Comparison of ENCODE assay signal across 14 cellular contexts in genomic region chr5:159849437-159850191, GRCh38.
DNase-seq lines count a peak whose midpoint lies in the region; ATAC-seq, FAIRE-seq and TF ChIP-seq lines count a peak whose summit lies in the region.
"Had no signal": no experiment of that assay in that cellular context is flagged by ENCODE, and none has a peak within 500 bp of the region (broad histone marks: within the 10 kb centered on the region; RNA-seq: fewer than 3 reads in every experiment).

No MANE protein-coding gene starts in this region.

- no peak overlapping the region for H2BK5ac ChIP-seq in H9 (ENCODE audit: insufficient read length, low read length)

- TF ChIP-seq EP300 in A549 (IDR thresholded peaks at IDR 0.05): no peak

- H4K91ac ChIP-seq in H9 (ENCODE audit: insufficient read length, low read depth, low read length): no peak overlapping the region

- H2BK15ac ChIP-seq in H9 (ENCODE audit: low read depth, low read length): no peak overlapping the region

- no peak overlapping the region for H3K56ac ChIP-seq in H9 (ENCODE audit: insufficient read length, low read depth, low read length)

- H3K4me2 ChIP-seq in A549: peak overlapping the region; percentile 32; the same call in 2 of the 3 replicates
- H3K4me2 ChIP-seq in H9 (ENCODE audit: insufficient read depth, insufficient read length, low read length): no peak overlapping the region

- H3K27ac ChIP-seq in A549 (peak overlapping the region; percentile 37 to 44; a peak in 5 of 6 replicates), H9 (ENCODE audit: insufficient read length, low read depth, low read length) (no peak overlapping the region)

- no peak overlapping the region for H2AK5ac ChIP-seq in H9 (ENCODE audit: insufficient read length, low read length)

- H2BK120ac ChIP-seq in H9 (ENCODE audit: low read depth, low read length, poor library complexity, severe bottlenecking): no peak overlapping the region

- peaks cover 6 to 8% of the 10 kb centered on the region in 2 experiments; a peak in 2 of 5 replicates for H3K9me3 Mint-ChIP-seq in H9
- H3K9me3 Mint-ChIP-seq: activated naive CD4-positive, alpha-beta T cell treated with anti-CD3 and anti-CD28 coated beads, Interleukin-2, amount 50 U/mL, for 72 hours had no signal

- H3K27me3 ChIP-seq in H9 (ENCODE audit: insufficient read depth, low read length): no peaks in the 10 kb centered on the region

- H3K18ac ChIP-seq in H9 (ENCODE audit: insufficient read length, low read depth, low read length): no peak overlapping the region

- H3K9me3 ChIP-seq in A549: no peaks in the 10 kb centered on the region
- no peaks in the 10 kb centered on the region for H3K9me3 ChIP-seq in H9 (ENCODE audit: control insufficient read depth, low read depth, low read length)

- H3K4me3 ChIP-seq in A549: no peak overlapping the region

- no peak for TF ChIP-seq RAD21 in A549 (conservative IDR thresholded peaks at IDR 0.05 in 1 of 2, IDR thresholded peaks at IDR 0.05 in 1 of 2)

- no peak overlapping the region for H3K4me3 Mint-ChIP-seq in H9
- H3K4me3 Mint-ChIP-seq: immature natural killer cell; naive thymus-derived CD8-positive, alpha-beta T cell; T-helper 17 cell had no signal

- POLR2A ChIA-PET in A549 (lab: Yijun Ruan, JAX): no interaction called here

- H4K20me1 ChIP-seq in H9 (ENCODE audit: control insufficient read depth, insufficient read depth, insufficient read length): no peaks in the 10 kb centered on the region

- H3K79me1 ChIP-seq in H9 (ENCODE audit: insufficient read depth, low read depth, low read length, poor library complexity, severe bottlenecking): no peaks in the 10 kb centered on the region

- no peak overlapping the region for H3K14ac ChIP-seq in H9 (ENCODE audit: insufficient read depth, low read length)

- no peak for TF ChIP-seq CTCF in A549 (IDR thresholded peaks at IDR 0.05)
- TF ChIP-seq CTCF in H9 (conservative IDR thresholded peaks at IDR 0.05): no peak

- peaks cover 16% of the 10 kb centered on the region for H3K4me1 ChIP-seq in A549
- no peaks in the 10 kb centered on the region for H3K4me1 ChIP-seq in H9 (ENCODE audit: insufficient read depth, low read length)

- H3K23ac ChIP-seq in H9 (ENCODE audit: insufficient read length, low read depth, low read length): no peak overlapping the region

- no peak overlapping the region for H2BK12ac ChIP-seq in H9 (ENCODE audit: insufficient read length, low read depth, low read length)

- FAIRE-seq in A549 (lab: Jason Lieb, UNC): no peak
- peak; percentile 80 for FAIRE-seq in H54 (lab: Jason Lieb, UNC)

- H3K27ac Mint-ChIP-seq in H9: peak overlapping the region in 1 of 3 experiments; percentile 4; a peak in 1 of 7 replicates
- H3K27ac Mint-ChIP-seq: activated naive CD4-positive, alpha-beta T cell treated with anti-CD3 and anti-CD28 coated beads, Interleukin-2, amount 50 U/mL, for 72 hours; immature natural killer cell; naive thymus-derived CD8-positive, alpha-beta T cell; T-helper 17 cell had no signal

- H3K4ac ChIP-seq in H9 (ENCODE audit: low read depth, low read length): no peak overlapping the region

- H3K27me3 Mint-ChIP-seq in H9 (ENCODE audit: low read depth): peaks cover 3% of the 10 kb centered on the region

- no peak overlapping the region for H3T11ph ChIP-seq in H9 (ENCODE audit: low read length)

- no peak overlapping the region for H3K9ac ChIP-seq in H9 (ENCODE audit: extremely low read depth, insufficient read length, low read length)

- H3K36me3 Mint-ChIP-seq in H9 (ENCODE audit: insufficient read depth in 1 of 3, low read depth in 3 of 3): no peaks in the 10 kb centered on the region
- H3K36me3 Mint-ChIP-seq: activated naive CD4-positive, alpha-beta T cell treated with anti-CD3 and anti-CD28 coated beads, Interleukin-2, amount 50 U/mL, for 72 hours; immature natural killer cell; naive thymus-derived CD8-positive, alpha-beta T cell had no signal

- H2AFZ ChIP-seq in H9 (ENCODE audit: low read length): no peak overlapping the region

- no peak overlapping the region for H4K5ac ChIP-seq in H9 (ENCODE audit: insufficient read length, low read depth, low read length)

- no peaks in the 10 kb centered on the region for H3K79me2 ChIP-seq in H9 (ENCODE audit: insufficient read depth, low read length)

- H3K23me2 ChIP-seq in H9 (ENCODE audit: insufficient read length, low read depth, low read length, poor library complexity, severe bottlenecking): no peaks in the 10 kb centered on the region

- H2BK20ac ChIP-seq in H9 (ENCODE audit: low read depth, low read length, poor library complexity, severe bottlenecking): no peak overlapping the region

- TF ChIP-seq POLR2A in A549 (IDR thresholded peaks at IDR 0.05; ENCODE audit: low read length) (no peak), H54 (IDR thresholded peaks at IDR 0.05; ENCODE audit: low read depth, low read length) (no peak)

- ATAC-seq in A549 (peak; percentile 45 to 70; a peak in 4 of 6 replicates), HG02763 (IDR thresholded peaks at IDR 0.05; ENCODE audit: unreplicated experiment) (no peak)
- ATAC-seq: activated naive CD4-positive, alpha-beta T cell treated with anti-CD3 and anti-CD28 coated beads, Interleukin-2, amount 50 U/mL, for 72 hours; naive thymus-derived CD8-positive, alpha-beta T cell; T-helper 17 cell had no signal

- H3K4me1 Mint-ChIP-seq in H9: peaks cover 0 to 7% of the 10 kb centered on the region in 2 experiments; a peak in 2 of 4 replicates
- H3K4me1 Mint-ChIP-seq: immature natural killer cell; naive thymus-derived CD8-positive, alpha-beta T cell; T-helper 17 cell had no signal

- 86% methylated on average over 4 of the region's 4 CpGs for WGBS in A549 (ENCODE audit: missing lambda C conversion rate)
- WGBS in H9 (ENCODE audit: extremely low coverage, insufficient read length, low lambda C conversion rate): no CpG with 5 or more reads among the region's 4 CpGs

- CTCF ChIA-PET in A549 (lab: Yijun Ruan, JAX): interaction anchor here (1.3 kb wide), 1 partner anchor 9 kb away, joined by 3 read pairs; no protein-coding TSS in a partner anchor

- no peak overlapping the region for H4K8ac ChIP-seq in H9 (replicated peaks; ENCODE audit: insufficient read length, low read depth, low read length)

- DNase-seq in A549 (ENCODE audit: low read depth in 1 of 2, low spot score in 1 of 2): no peak
- DNase-seq in H54 (ENCODE audit: insufficient read length, low spot score): peak; percentile 61
- DNase-seq in amniotic epithelial cell (ENCODE audit: low read depth): peak; percentile 87
- DNase-seq in hepatic stellate cell (ENCODE audit: low spot score): peak; percentile 62
- DNase-seq in H9: no peak
- no peak for DNase-seq in NCI-H748 treated with DMSO at 0.1 percent for 48 hours (lab: John Stamatoyannopoulos, UW)
- DNase-seq in epidermal melanocyte (ENCODE audit: insufficient read length, low spot score): no peak
- DNase-seq: effector CD4-positive, alpha-beta T cell; immature natural killer cell; naive thymus-derived CD8-positive, alpha-beta T cell; NCI-H1436 treated with DMSO at 0.1 percent for 48 hours; T-helper 17 cell had no signal

TF ChIP-seq in A549, 52 proteins besides CTCF, POLR2A, EP300 and RAD21:
- peak; percentile 50 for TF ChIP-seq ZFP36 (IDR thresholded peaks at IDR 0.05; ENCODE audit: borderline replicate concordance, partially characterized antibody)
- no peak for TF ChIP-seq RNF2 (IDR thresholded peaks at IDR 0.05; ENCODE audit: borderline replicate concordance, low read depth)

Comparison
In these comparisons a context has a peak if more than half of its experiments do, and no peak if none do; other contexts are left out.
1. DNase-seq: peak in H54 (single experiment), amniotic epithelial cell (single experiment) and hepatic stellate cell (single experiment); none in A549 (0 of 2), H9 (single experiment), NCI-H748 treated with DMSO at 0.1 percent for 48 hours (single experiment) and epidermal melanocyte (single experiment).